ENCODE assay signal across 13 cellular contexts in genomic region chr9:101536938-101537337, GRCh38. TPM values are rescaled to one million over a fixed set of nuclear protein-coding genes. Genes with fewer than 3 reads are reported as not detected.
DNase-seq lines count a peak whose midpoint lies in the region; ATAC-seq and TF ChIP-seq lines count a peak whose summit lies in the region.
"Had no signal": no experiment of that assay in that cellular context is flagged by ENCODE, and none has a peak within 500 bp of the region (broad histone marks: within the 10 kb centered on the region; RNA-seq: fewer than 3 reads in every experiment).

No MANE protein-coding gene starts in this region.

- POLR2A ChIA-PET in activated CD4-positive, alpha-beta T cell treated with anti-CD3 and anti-CD28 coated beads for 36 hours (lab: Charles Lee): no interaction called here

- no peak overlapping the region for H3K4me3 Mint-ChIP-seq in activated CD4-positive, alpha-beta T cell treated with anti-CD3 and anti-CD28 coated beads for 36 hours
- H3K4me3 Mint-ChIP-seq in nephron progenitor cell: no peak overlapping the region
- H3K4me3 Mint-ChIP-seq: memory B cell had no signal

- no peak overlapping the region for H3K4me3 ChIP-seq in cardiac fibroblast (replicated peaks in 1 of 2; ENCODE audit: low read depth in 2 of 2, low read length in 2 of 2)

- H3K9me3 Mint-ChIP-seq in activated CD4-positive, alpha-beta T cell treated with anti-CD3 and anti-CD28 coated beads for 36 hours (ENCODE audit: low read depth): no peaks in the 10 kb centered on the region
- no peaks in the 10 kb centered on the region for H3K9me3 Mint-ChIP-seq in nephron progenitor cell
- H3K9me3 Mint-ChIP-seq: memory B cell had no signal

- ATAC-seq in activated CD4-positive, alpha-beta T cell treated with anti-CD3 and anti-CD28 coated beads for 36 hours: no peak
- no peak for ATAC-seq in HG02763 (IDR thresholded peaks at IDR 0.05; ENCODE audit: unreplicated experiment)
- ATAC-seq in HG03432 (IDR thresholded peaks at IDR 0.05; ENCODE audit: unreplicated experiment): no peak

- TF ChIP-seq CTCF in cardiac fibroblast (IDR thresholded peaks at IDR 0.05; ENCODE audit: low read depth, low read length) (no peak), nephron progenitor cell (IDR thresholded peaks at IDR 0.05) (no peak)

- H3K27ac Mint-ChIP-seq in activated CD4-positive, alpha-beta T cell treated with anti-CD3 and anti-CD28 coated beads for 36 hours: no peak overlapping the region
- H3K27ac Mint-ChIP-seq in nephron progenitor cell: no peak overlapping the region
- H3K27ac Mint-ChIP-seq: memory B cell had no signal

- CTCF ChIA-PET in activated CD4-positive, alpha-beta T cell treated with anti-CD3 and anti-CD28 coated beads for 36 hours (lab: Charles Lee): interaction anchor here (0.9 kb wide), 2 partner anchors 9 to 31 kb away, joined by 3 to 5 read pairs; no protein-coding TSS in a partner anchor

- no peaks in the 10 kb centered on the region for H3K27me3 Mint-ChIP-seq in activated CD4-positive, alpha-beta T cell treated with anti-CD3 and anti-CD28 coated beads for 36 hours
- no peaks in the 10 kb centered on the region for H3K27me3 Mint-ChIP-seq in nephron progenitor cell (ENCODE audit: low read depth, poor library complexity)
- H3K27me3 Mint-ChIP-seq: memory B cell had no signal

- intact Hi-C loops in activated CD4-positive, alpha-beta T cell treated with anti-CD3 and anti-CD28 coated beads for 36 hours (cut with DNase I, micrococcal nuclease): loop anchor here in 1 of 2 experiments (10.0 kb wide), 3 partner anchors 1112 to 1712 kb away; partner anchors contain the start of genes MSANTD3, NR4A3 and TEX10

- peak; percentile 53 for DNase-seq in activated CD4-positive, alpha-beta T cell treated with anti-CD3 and anti-CD28 coated beads for 36 hours
- DNase-seq in activated CD4-positive, alpha-beta T cell treated with anti-CD3 and anti-CD28 coated beads for 1 hour: no peak
- DNase-seq in NCI-H460 (ENCODE audit: extremely low read depth, low read depth) (peak; percentile 22), cardiac fibroblast (ENCODE audit: low read depth in 2 of 2) (peak; percentile 43 to 48), nephron progenitor cell (peak; percentile 61), COLO668 (lab: John Stamatoyannopoulos, UW; ENCODE audit: unreplicated experiment) (no peak)
- DNase-seq: activated CD4-positive, CD25-positive, alpha-beta regulatory T cell had no signal

- peaks cover 24% of the 10 kb centered on the region for H3K4me1 Mint-ChIP-seq in activated CD4-positive, alpha-beta T cell treated with anti-CD3 and anti-CD28 coated beads for 36 hours
- peaks cover 24% of the 10 kb centered on the region for H3K4me1 Mint-ChIP-seq in nephron progenitor cell

- H3K36me3 Mint-ChIP-seq in activated CD4-positive, alpha-beta T cell treated with anti-CD3 and anti-CD28 coated beads for 36 hours (ENCODE audit: low read depth): peaks cover 3% of the 10 kb centered on the region
- H3K36me3 Mint-ChIP-seq in nephron progenitor cell (ENCODE audit: low read depth): peaks cover 9% of the 10 kb centered on the region

RNA-seq across cellular contexts. Expression of gene RNF20, which starts 3.3 kb away (rescaled TPM):
- 10 to 100 TPM; 37.2 to 46.4 TPM for total RNA-seq in activated CD4-positive, alpha-beta T cell treated with anti-CD3 and anti-CD28 coated beads for 36 hours
- total RNA-seq in NCI-H460 (2014; rRNA removed; shearing (Covaris generic)): 32.1 and 37.6 TPM in 2 replicates
- 17.2 and 24.6 TPM in 2 replicates for polyA plus RNA-seq in NCI-H460 (2014; cell fraction: nucleus; rRNA removed)

RNA-seq across cellular contexts. Expression of gene PPP3R2, which starts 57.8 kb away (rescaled TPM):
- total RNA-seq in activated CD4-positive, alpha-beta T cell treated with anti-CD3 and anti-CD28 coated beads for 36 hours: not detected
- not detected in 2 replicates for total RNA-seq in NCI-H460 (2014; rRNA removed; shearing (Covaris generic))
- polyA plus RNA-seq in NCI-H460 (2014; cell fraction: nucleus; rRNA removed): not detected in 2 replicates
- total RNA-seq: skeletal muscle tissue had no signal
- polyA plus RNA-seq: adipose tissue, AG04450 had no signal

Comparison
In these comparisons a context has a peak if more than half of its experiments do, and no peak if none do; other contexts are left out.
1. DNase-seq: peak in activated CD4-positive, alpha-beta T cell treated with anti-CD3 and anti-CD28 coated beads for 36 hours (single experiment), NCI-H460 (single experiment), cardiac fibroblast (2 of 2) and nephron progenitor cell (single experiment); none in activated CD4-positive, alpha-beta T cell treated with anti-CD3 and anti-CD28 coated beads for 1 hour (single experiment) and COLO668 (single experiment).